In the genomic region with DNA sequence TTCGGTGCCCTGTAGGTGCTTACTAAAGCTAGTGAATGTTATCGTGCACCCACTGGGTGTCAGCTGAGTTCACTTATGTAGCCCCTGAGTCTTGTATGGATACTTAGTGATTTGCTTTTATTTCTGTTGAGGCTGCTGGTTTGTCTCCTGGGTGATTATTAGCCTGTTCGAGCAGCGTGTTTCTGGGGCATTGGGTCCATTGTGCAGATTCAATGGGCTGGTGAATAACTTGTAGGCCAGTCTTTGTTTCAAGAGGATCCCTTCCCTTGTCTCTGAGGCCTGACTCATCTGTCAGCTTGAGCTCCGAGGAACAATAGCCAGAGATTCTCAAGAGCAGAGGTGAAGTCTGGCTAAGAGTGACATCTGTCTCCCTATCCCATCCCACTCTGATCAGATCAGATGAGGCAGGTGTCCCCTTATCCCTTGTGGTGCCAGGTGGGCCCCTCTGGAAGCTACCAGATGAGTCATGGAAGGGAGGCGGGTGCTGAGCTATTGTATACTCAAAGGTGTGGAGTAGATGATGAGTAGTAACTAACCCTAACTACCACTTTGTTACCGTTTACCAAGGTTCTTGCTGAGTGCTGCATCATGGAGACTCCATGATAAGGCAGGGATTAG, we compare ENCODE assay signal across 12 cellular contexts. TPM values are rescaled to one million over a fixed set of nuclear protein-coding genes. Genes with fewer than 3 reads are reported as not detected.
A peak's percentile ranks its signal among the peaks of the same experiment; 100 is the strongest.
DNase-seq lines count a peak whose midpoint lies in the region; ATAC-seq and TF ChIP-seq lines count a peak whose summit lies in the region.
"Had no signal": no experiment of that assay in that cellular context is flagged by ENCODE, and none has a peak within 500 bp of the region (broad histone marks: within the 10 kb centered on the region; RNA-seq: fewer than 3 reads in every experiment).

No MANE protein-coding gene starts in this region.

- H3K36me3 ChIP-seq in HAP-1 (replicated peaks), result no peaks in the 10 kb centered on the region
- H3K36me3 ChIP-seq in NT2/D1 (ENCODE audit: insufficient read depth, insufficient read length, low read length), result no peaks in the 10 kb centered on the region
- peaks cover 49% of the 10 kb centered on the region for H3K36me3 ChIP-seq in iPS-20b (ENCODE audit: insufficient read depth, low read depth, low read length)
- H3K36me3 ChIP-seq in left ventricle myocardium inferior, result no peaks in the 10 kb centered on the region
- no peaks in the 10 kb centered on the region for H3K36me3 ChIP-seq in lower lobe of right lung
- H3K36me3 ChIP-seq: sigmoid colon had no signal

- no peak for TF ChIP-seq CTCF in left ventricle myocardium inferior (IDR thresholded peaks at IDR 0.05; ENCODE audit: borderline replicate concordance)
- no peak for TF ChIP-seq CTCF in lower lobe of right lung (IDR thresholded peaks at IDR 0.05)

- intact Hi-C loops in left ventricle myocardium inferior (cut with micrococcal nuclease), result loop anchor here (5.0 kb wide), 1 partner anchor 159 kb away; no protein-coding TSS in a partner anchor
- intact Hi-C loops in lower lobe of right lung (cut with DNase I), result no loop called here

- peaks cover 27% of the 10 kb centered on the region for H3K4me1 ChIP-seq in HAP-1
- H3K4me1 ChIP-seq in NT2/D1 (ENCODE audit: insufficient read depth, insufficient read length), result peaks cover 9% of the 10 kb centered on the region
- peaks cover 18% of the 10 kb centered on the region for H3K4me1 ChIP-seq in iPS-20b (ENCODE audit: insufficient read depth, low read length)
- peaks cover 26% of the 10 kb centered on the region for H3K4me1 ChIP-seq in left ventricle myocardium inferior
- peaks cover 31% of the 10 kb centered on the region for H3K4me1 ChIP-seq in lower lobe of right lung
- H3K4me1 ChIP-seq: Caco-2 had no signal

- in situ Hi-C loops in HAP-1 (cut with MboI; ENCODE audit: low sequenced_read_pairs), result no loop called here

- H3K4me3 ChIP-seq in HAP-1 (no peak overlapping the region), NT2/D1 (ENCODE audit: insufficient read length, low read depth) (no peak overlapping the region), iPS-20b (ENCODE audit: low read length) (peak overlapping the region; percentile 18; the same call in 1 of the 2 replicates), left ventricle myocardium inferior (no peak overlapping the region), lower lobe of right lung (no peak overlapping the region)
- H3K4me3 ChIP-seq: coronary artery, sigmoid colon had no signal

- DNase-seq in DMS153 (lab: John Stamatoyannopoulos, UW) (peak; percentile 35), HAP-1 (ENCODE audit: low spot score in 2 of 2) (peak; percentile 58 to 63), NT2/D1 (ENCODE audit: low read depth, low spot score) (peak; percentile 74), left ventricle myocardium inferior (no peak), lower lobe of right lung (no peak)
- DNase-seq: Caco-2, sigmoid colon, T1000 had no signal

- H3K9me3 ChIP-seq in HAP-1 (no peaks in the 10 kb centered on the region), NT2/D1 (ENCODE audit: insufficient read depth, low read length) (no peaks in the 10 kb centered on the region), iPS-20b (ENCODE audit: insufficient read depth, low read depth, low read length) (no peaks in the 10 kb centered on the region), left ventricle myocardium inferior (replicated peaks) (no peaks in the 10 kb centered on the region), lower lobe of right lung (no peaks in the 10 kb centered on the region)
- H3K9me3 ChIP-seq: Caco-2, sigmoid colon had no signal

- H3K27me3 ChIP-seq in HAP-1 (ENCODE audit: low read depth), result no peaks in the 10 kb centered on the region
- H3K27me3 ChIP-seq in NT2/D1 (ENCODE audit: insufficient read depth, insufficient read length), result peaks cover 24% of the 10 kb centered on the region
- H3K27me3 ChIP-seq in iPS-20b (ENCODE audit: insufficient read depth, low read length), result peaks cover 20% of the 10 kb centered on the region
- H3K27me3 ChIP-seq in left ventricle myocardium inferior (ENCODE audit: low read depth), result peaks cover 84% of the 10 kb centered on the region
- H3K27me3 ChIP-seq in lower lobe of right lung (ENCODE audit: low read depth), result peaks cover 25% of the 10 kb centered on the region

- peak overlapping the region; percentile 50 for H3K9ac ChIP-seq in NT2/D1 (ENCODE audit: insufficient read length, low read depth)
- H3K9ac ChIP-seq in iPS-20b (ENCODE audit: low read depth, low read length), result peak overlapping the region; percentile 54; the same call in 1 of the 2 replicates

- no peak for ATAC-seq in HG03025 (IDR thresholded peaks at IDR 0.05; ENCODE audit: low FRiP score, unreplicated experiment)
- ATAC-seq in lower lobe of right lung, result no peak

- peak overlapping the region; percentile 29 for H3K27ac ChIP-seq in iPS-20b (ENCODE audit: low read length)
- H3K27ac ChIP-seq in left ventricle myocardium inferior (replicated peaks), result no peak overlapping the region
- no peak overlapping the region for H3K27ac ChIP-seq in lower lobe of right lung
- H3K27ac ChIP-seq: coronary artery, sigmoid colon had no signal

RNA-seq across cellular contexts. Expression of a gene that starts 3.7 kb away (rescaled TPM):
- 0.66 TPM for total RNA-seq in left ventricle myocardium inferior
- 6.8 TPM for total RNA-seq in lower lobe of right lung

RNA-seq across cellular contexts. Expression of a gene that starts 39.3 kb away (rescaled TPM):
- total RNA-seq in left ventricle myocardium inferior, result not detected
- total RNA-seq in lower lobe of right lung, result not detected
- total RNA-seq: activated CD8-positive, alpha-beta memory T cell treated with anti-CD3 and anti-CD28 coated beads for 36 hours; sigmoid colon had no signal

RNA-seq across cellular contexts. Expression of a gene that starts 43.2 kb away (rescaled TPM):
- 0.66 TPM for total RNA-seq in left ventricle myocardium inferior
- 1.4 TPM for total RNA-seq in lower lobe of right lung
- total RNA-seq: activated CD8-positive, alpha-beta memory T cell treated with anti-CD3 and anti-CD28 coated beads for 36 hours; Caco-2 had no signal

Comparison
In these comparisons a context has a peak if more than half of its experiments do, and no peak if none do; other contexts are left out.
1. DNase-seq: peak in DMS153 (single experiment), HAP-1 (2 of 2) and NT2/D1 (single experiment); none in left ventricle myocardium inferior (single experiment) and lower lobe of right lung (single experiment).